Comparison of ENCODE assay signal across 12 cellular contexts in the genomic region with DNA sequence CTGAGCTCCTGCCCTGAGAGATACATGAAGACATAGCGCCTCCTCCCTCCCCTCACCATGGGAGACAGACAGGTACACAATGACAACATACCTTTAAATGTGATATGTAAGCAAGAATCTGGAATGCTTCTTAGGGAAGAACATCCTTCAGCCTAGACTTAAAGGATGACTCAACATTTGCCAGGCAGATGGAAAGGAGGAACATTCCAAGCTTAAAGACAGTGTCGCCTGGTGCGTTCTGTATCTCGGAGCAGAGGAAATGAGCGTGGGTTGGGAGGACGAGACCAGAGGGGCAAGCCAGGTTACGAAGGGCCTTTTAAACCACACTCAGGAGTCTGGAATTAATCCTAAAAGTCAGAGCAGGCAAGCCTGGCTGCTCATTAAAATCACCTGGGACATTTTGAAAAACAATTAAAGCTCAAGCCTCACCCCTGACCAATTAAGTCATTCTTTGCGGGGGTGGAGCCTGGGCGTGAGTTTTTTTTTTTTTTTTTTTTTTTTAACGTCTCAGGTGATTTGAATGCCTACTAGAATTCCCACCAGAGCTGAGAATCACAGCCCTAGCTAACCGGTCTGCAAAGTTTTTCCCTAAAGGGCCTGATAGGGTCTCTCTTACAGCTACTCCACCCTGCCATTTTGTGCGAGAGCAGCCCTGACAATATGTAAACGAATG.
DNase-seq lines count a peak whose midpoint lies in the region; TF ChIP-seq lines count a peak whose summit lies in the region.
"Had no signal": no experiment of that assay in that cellular context is flagged by ENCODE, and none has a peak within 500 bp of the region (broad histone marks: within the 10 kb centered on the region; RNA-seq: fewer than 3 reads in every experiment).

No MANE protein-coding gene starts in this region.

- no peak overlapping the region for H3K4me3 ChIP-seq in mesenchymal stem cell (ENCODE audit: insufficient read depth in 1 of 2, low read depth in 1 of 2, low read length in 2 of 2)
- no peak overlapping the region for H3K4me3 ChIP-seq in thyroid gland (replicated peaks in 1 of 3)
- H3K4me3 ChIP-seq: skin epidermis had no signal

- H2BK5ac ChIP-seq in mesenchymal stem cell (ENCODE audit: low read depth, low read length, poor library complexity, severe bottlenecking): no peak overlapping the region

- peak overlapping the region; percentile 13 to 60 for H3K18ac ChIP-seq in mesenchymal stem cell (ENCODE audit: low read depth in 1 of 2, low read length in 2 of 2)

- no peak overlapping the region for H2BK12ac ChIP-seq in mesenchymal stem cell (ENCODE audit: low read length in 2 of 2)

- DNase-seq in EH (ENCODE audit: low read depth): peak; percentile 88
- peak; percentile 91 for DNase-seq in M059J (ENCODE audit: low read depth)
- peak; percentile 25 for DNase-seq in dedifferentiated amniotic fluid mesenchymal stem cell (ENCODE audit: extremely low spot score)
- DNase-seq in mesenchymal stem cell: peak; percentile 87
- DNase-seq in GF-D8 (lab: John Stamatoyannopoulos, UW): no peak
- no peak for DNase-seq in thyroid gland
- no peak for DNase-seq in activated T-cell treated with anti-CD3 and anti-CD28 coated beads, Interleukin-2, amount 50 U/mL, for 24 hours
- DNase-seq in CD14-positive monocyte (ENCODE audit: low spot score): no peak
- DNase-seq: activated CD4-positive, alpha-beta T cell treated with anti-CD3 and anti-CD28 coated beads, Interleukin-2, amount 50 U/mL, for 1 hour; activated naive CD4-positive, alpha-beta T cell treated with anti-CD3 and anti-CD28 coated beads, Interleukin-2, amount 10 ng/mL, durations not matched to agents 7 days and 5 days; NCI-H2029 treated with DMSO at 0.1 percent for 48 hours had no signal

- H3K36me3 ChIP-seq in mesenchymal stem cell (ENCODE audit: control insufficient read depth in 1 of 2, insufficient read depth in 2 of 2, low read depth in 1 of 2, low read length in 2 of 2) (no peaks in the 10 kb centered on the region), thyroid gland (no peaks in the 10 kb centered on the region)

- H3K27me3 ChIP-seq in mesenchymal stem cell (ENCODE audit: control insufficient read depth in 1 of 2, insufficient read depth in 1 of 2, low read length in 2 of 2) (no peaks in the 10 kb centered on the region), thyroid gland (no peaks in the 10 kb centered on the region)

- TF ChIP-seq POLR2A in thyroid gland (IDR thresholded peaks at IDR 0.05): no peak

- peak overlapping the region; percentile 24 for H3K4me2 ChIP-seq in mesenchymal stem cell (ENCODE audit: low read length, poor library complexity, severe bottlenecking)

- H3K27ac Mint-ChIP-seq in activated T-cell treated with anti-CD3 and anti-CD28 coated beads, Interleukin-2, amount 50 U/mL, for 24 hours: no peak overlapping the region
- no peak overlapping the region for H3K27ac Mint-ChIP-seq in CD14-positive monocyte
- H3K27ac Mint-ChIP-seq: activated naive CD4-positive, alpha-beta T cell treated with anti-CD3 and anti-CD28 coated beads, Interleukin-2, amount 10 ng/mL, durations not matched to agents 7 days and 5 days had no signal

- no peaks in the 10 kb centered on the region for H3K9me3 Mint-ChIP-seq in activated T-cell treated with anti-CD3 and anti-CD28 coated beads, Interleukin-2, amount 50 U/mL, for 24 hours
- H3K9me3 Mint-ChIP-seq in CD14-positive monocyte: peaks cover 0 to 8% (median under 1%) of the 10 kb centered on the region in 7 donors
- H3K9me3 Mint-ChIP-seq: activated naive CD4-positive, alpha-beta T cell treated with anti-CD3 and anti-CD28 coated beads, Interleukin-2, amount 10 ng/mL, durations not matched to agents 7 days and 5 days had no signal

- no peak overlapping the region for H3K23ac ChIP-seq in mesenchymal stem cell (ENCODE audit: low read length in 2 of 2)

- H3K14ac ChIP-seq in mesenchymal stem cell (ENCODE audit: low read length in 2 of 2): no peak overlapping the region

- H3K9ac ChIP-seq in mesenchymal stem cell (ENCODE audit: low read length): no peak overlapping the region

- no peak overlapping the region for H2AFZ ChIP-seq in mesenchymal stem cell (ENCODE audit: low read depth, low read length)

- H2BK15ac ChIP-seq in mesenchymal stem cell (ENCODE audit: low read depth, poor library complexity, severe bottlenecking): no peak overlapping the region

- intact Hi-C loops in thyroid gland (cut with DNase I): loop anchor here (10.0 kb wide), 1 partner anchor 46 kb away; no protein-coding TSS in a partner anchor
- intact Hi-C loops in CD14-positive monocyte (cut with micrococcal nuclease): no loop called here

- TF ChIP-seq CTCF in thyroid gland (IDR thresholded peaks at IDR 0.05) (no peak), CD14-positive monocyte (IDR thresholded peaks at IDR 0.05) (no peak)

- peak overlapping the region; percentile 66 for H4K8ac ChIP-seq in mesenchymal stem cell (ENCODE audit: low read length)

- 2% methylated on average over 8 of the region's 13 CpGs for WGBS in mesenchymal stem cell
- WGBS in thyroid gland, 2 donors: 84 to 89% methylated on average over 13 of the region's 13 CpGs

- peak overlapping the region; percentile 30 for H2BK120ac ChIP-seq in mesenchymal stem cell (ENCODE audit: low read depth, low read length)

- H3K27me3 Mint-ChIP-seq in activated T-cell treated with anti-CD3 and anti-CD28 coated beads, Interleukin-2, amount 50 U/mL, for 24 hours: peaks cover 20% of the 10 kb centered on the region
- peaks cover 0 to 8% (median 0%) of the 10 kb centered on the region in 3 donors for H3K27me3 Mint-ChIP-seq in CD14-positive monocyte (ENCODE audit: low read depth in 3 of 3)

- H3K4me1 ChIP-seq in mesenchymal stem cell (ENCODE audit: control insufficient read depth, insufficient read depth, low read depth, low read length): peaks cover 8% of the 10 kb centered on the region
- peaks cover 6 to 22% of the 10 kb centered on the region in 2 donors for H3K4me1 ChIP-seq in thyroid gland

- H3K4ac ChIP-seq in mesenchymal stem cell (ENCODE audit: low read depth in 1 of 2, low read length in 2 of 2): no peak overlapping the region

- no peaks in the 10 kb centered on the region for H3K36me3 Mint-ChIP-seq in activated T-cell treated with anti-CD3 and anti-CD28 coated beads, Interleukin-2, amount 50 U/mL, for 24 hours (ENCODE audit: low read depth)
- no peaks in the 10 kb centered on the region for H3K36me3 Mint-ChIP-seq in CD14-positive monocyte
- H3K36me3 Mint-ChIP-seq: activated naive CD4-positive, alpha-beta T cell treated with anti-CD3 and anti-CD28 coated beads, Interleukin-2, amount 10 ng/mL, durations not matched to agents 7 days and 5 days had no signal

- H3K9me3 ChIP-seq in mesenchymal stem cell (ENCODE audit: control insufficient read depth, low read length) (no peaks in the 10 kb centered on the region), thyroid gland (no peaks in the 10 kb centered on the region)

- no peak overlapping the region for H2AK5ac ChIP-seq in mesenchymal stem cell (ENCODE audit: low read length, severe bottlenecking)

- H4K91ac ChIP-seq in mesenchymal stem cell (ENCODE audit: low read length): no peak overlapping the region

- no peak overlapping the region for H3K4me3 Mint-ChIP-seq in activated T-cell treated with anti-CD3 and anti-CD28 coated beads, Interleukin-2, amount 50 U/mL, for 24 hours
- no peak overlapping the region for H3K4me3 Mint-ChIP-seq in CD14-positive monocyte
- H3K4me3 Mint-ChIP-seq: activated naive CD4-positive, alpha-beta T cell treated with anti-CD3 and anti-CD28 coated beads, Interleukin-2, amount 10 ng/mL, durations not matched to agents 7 days and 5 days had no signal

- H3K27ac ChIP-seq in mesenchymal stem cell (ENCODE audit: low read length, poor library complexity, severe bottlenecking) (peak overlapping the region; percentile 22), thyroid gland (no peak overlapping the region)

- no peaks in the 10 kb centered on the region for H3K4me1 Mint-ChIP-seq in activated T-cell treated with anti-CD3 and anti-CD28 coated beads, Interleukin-2, amount 50 U/mL, for 24 hours (ENCODE audit: low read depth)
- H3K4me1 Mint-ChIP-seq in CD14-positive monocyte: no peaks in the 10 kb centered on the region
- H3K4me1 Mint-ChIP-seq: activated naive CD4-positive, alpha-beta T cell treated with anti-CD3 and anti-CD28 coated beads, Interleukin-2, amount 10 ng/mL, durations not matched to agents 7 days and 5 days had no signal

- H3K79me1 ChIP-seq in mesenchymal stem cell (replicated peaks; ENCODE audit: low read length, poor library complexity, severe bottlenecking): no peaks in the 10 kb centered on the region

Comparison
In these comparisons a context has a peak if more than half of its experiments do, and no peak if none do; other contexts are left out.
1. DNase-seq: peak in EH (single experiment), M059J (single experiment), dedifferentiated amniotic fluid mesenchymal stem cell (single experiment) and mesenchymal stem cell (single experiment); none in GF-D8 (single experiment), thyroid gland (0 of 2), activated T-cell treated with anti-CD3 and anti-CD28 coated beads, Interleukin-2, amount 50 U/mL, for 24 hours (single experiment) and CD14-positive monocyte (single experiment).